ENCODE assay signal across 15 cellular contexts in the genomic region with DNA sequence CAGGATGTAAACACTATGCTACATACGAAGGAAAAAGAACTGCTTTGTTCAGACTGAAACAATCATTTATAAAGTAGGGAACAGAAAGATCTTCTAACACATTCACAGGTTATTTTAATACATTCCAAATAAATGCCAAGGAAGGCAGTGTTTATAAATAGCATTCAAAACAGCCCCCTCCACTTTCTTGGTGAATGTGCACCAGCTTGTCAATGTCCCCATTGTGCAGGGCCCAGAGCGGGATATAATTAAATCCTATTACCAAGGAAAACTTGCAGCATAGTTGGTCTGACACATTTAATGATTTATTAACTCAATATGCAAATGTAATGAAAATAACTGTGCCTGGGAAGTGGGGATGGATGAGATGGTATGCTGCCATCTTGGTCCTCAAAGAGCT.
DNase-seq lines count a peak whose midpoint lies in the region; ATAC-seq lines count a peak whose summit lies in the region.
"Had no signal": no experiment of that assay in that cellular context is flagged by ENCODE, and none has a peak within 500 bp of the region (broad histone marks: within the 10 kb centered on the region; RNA-seq: fewer than 3 reads in every experiment).

No MANE protein-coding gene starts in this region.

- ATAC-seq in GM18858 (IDR thresholded peaks at IDR 0.05; ENCODE audit: unreplicated experiment) = no peak
- no peak for ATAC-seq in activated CD4-positive, CD25-positive, alpha-beta regulatory T cell treated with anti-CD3 and anti-CD28 coated beads, Interleukin-2, amount 50 U/mL, for 24 hours
- ATAC-seq: HepG2 had no signal

- peak overlapping the region; percentile 31 for H3K27ac ChIP-seq in caudate nucleus (ENCODE audit: low read depth, low read length)
- H3K27ac ChIP-seq: 22Rv1, BLaER1 had no signal

- DNase-seq in Ammon's horn (ENCODE audit: low spot score) (peak; percentile 29), NCI-H82 (lab: John Stamatoyannopoulos, UW) (peak; percentile 52), caudate nucleus (lab: John Stamatoyannopoulos, UW) (peak in 3 of 61 donors; percentile 9 to 34 (median 20)), putamen (ENCODE audit: low spot score) (peak; percentile 21), SHP77 (lab: John Stamatoyannopoulos, UW) (no peak), cerebellar cortex (ENCODE audit: low spot score) (no peak)
- DNase-seq: CD8-positive, alpha-beta memory T cell; DMS 273 treated with DMSO at 0.1 percent for 48 hours; GOT3; H9 had no signal

Comparison
In these comparisons a context has a peak if more than half of its experiments do, and no peak if none do; other contexts are left out.
1. DNase-seq: peak in Ammon's horn (single experiment), NCI-H82 (single experiment) and putamen (single experiment); none in SHP77 (0 of 2) and cerebellar cortex (single experiment).